Comparison of ENCODE assay signal across 10 cellular contexts in genomic region chr19:7415163-7415856, GRCh38.
DNase-seq lines count a peak whose midpoint lies in the region; ATAC-seq and TF ChIP-seq lines count a peak whose summit lies in the region.
"Had no signal": no experiment of that assay in that cellular context is flagged by ENCODE, and none has a peak within 500 bp of the region (broad histone marks: within the 10 kb centered on the region; RNA-seq: fewer than 3 reads in every experiment).

No MANE protein-coding gene starts in this region.

- H3K27me3 Mint-ChIP-seq in Calu3 (ENCODE audit: unreplicated experiment) = no peaks in the 10 kb centered on the region

- CTCF ChIA-PET in Calu3 (lab: Charles Lee) = no interaction called here

- TF ChIP-seq EP300 in stomach (IDR thresholded peaks at IDR 0.05) = no peak

- no peaks in the 10 kb centered on the region for H3K9me3 ChIP-seq in adipocyte (ENCODE audit: control insufficient read depth, low read length)
- H3K9me3 ChIP-seq in stomach = no peaks in the 10 kb centered on the region

- H3K27ac Mint-ChIP-seq in Calu3 (ENCODE audit: unreplicated experiment) = no peak overlapping the region

- no peak overlapping the region for H3K4me3 ChIP-seq in adipocyte (ENCODE audit: low read length)
- no peak overlapping the region for H3K4me3 ChIP-seq in stomach

- intact Hi-C loops in stomach (cut with DNase I; ENCODE audit: low total_unique reads) (no loop called here), Calu3 (cut with micrococcal nuclease; ENCODE audit: unreplicated experiment) (no loop called here)

- H3K36me3 Mint-ChIP-seq in Calu3 (ENCODE audit: insufficient read depth, unreplicated experiment) = peaks cover 16% of the 10 kb centered on the region

- 48 to 58% (median 51%) methylated on average over 20 to 22 of the region's 22 CpGs for WGBS in stomach, 5 donors

- peak overlapping the region; percentile 28 to 68 (median 58) for H3K27ac ChIP-seq in stomach

- DNase-seq in NCI-H2107 treated with DMSO at 0.1 percent for 48 hours (lab: John Stamatoyannopoulos, UW; ENCODE audit: unreplicated experiment) (peak; percentile 62), NCI-H2107 (lab: John Stamatoyannopoulos, UW) (no peak), adipocyte (ENCODE audit: low read depth) (peak; percentile 18), kidney glomerular epithelial cell (lab: John Stamatoyannopoulos, UW) (peak; percentile 21), stomach (peak; percentile 62), Calu3 (no peak)
- DNase-seq: GOT3, islet precursor cell had no signal

- H3K4me3 Mint-ChIP-seq in Calu3 (ENCODE audit: low read depth, unreplicated experiment) = no peak overlapping the region

- H3K36me3 ChIP-seq in adipocyte (ENCODE audit: control insufficient read depth, insufficient read depth, low read length, severe bottlenecking) = no peaks in the 10 kb centered on the region
- H3K36me3 ChIP-seq in stomach = peaks cover 0 to 12% (median 8%) of the 10 kb centered on the region in 4 donors

- TF ChIP-seq POLR2A in stomach (IDR thresholded peaks at IDR 0.05) = no peak

- ATAC-seq in HG02938 (IDR thresholded peaks at IDR 0.05; ENCODE audit: unreplicated experiment) (no peak), GM21576 (IDR thresholded peaks at IDR 0.05; ENCODE audit: unreplicated experiment) (no peak)

- BruUV-seq in Calu3 (replicated peaks; lab: Mats Ljungman, UMichigan) = no TSS peak

- H3K9me3 Mint-ChIP-seq in Calu3 (ENCODE audit: low read depth, unreplicated experiment) = no peaks in the 10 kb centered on the region

- H3K4me1 ChIP-seq in adipocyte (ENCODE audit: control insufficient read depth, insufficient read depth, low read length) (no peaks in the 10 kb centered on the region), stomach (peaks cover 24 to 51% (median 38%) of the 10 kb centered on the region in 4 donors)

- no peaks in the 10 kb centered on the region for H3K4me1 Mint-ChIP-seq in Calu3 (ENCODE audit: low read depth, unreplicated experiment)

- TF ChIP-seq CTCF in stomach (IDR thresholded peaks at IDR 0.05) (no peak), Calu3 (IDR thresholded peaks at IDR 0.05; ENCODE audit: unreplicated experiment) (no peak)

- H3K9ac ChIP-seq in adipocyte (ENCODE audit: low read length) = no peak overlapping the region

- H3K27me3 ChIP-seq in adipocyte (replicated peaks; ENCODE audit: control insufficient read depth, insufficient read depth, low read length) (no peaks in the 10 kb centered on the region), stomach (no peaks in the 10 kb centered on the region)

Comparison
In these comparisons a context has a peak if more than half of its experiments do, and no peak if none do; other contexts are left out.
1. DNase-seq: peak in NCI-H2107 treated with DMSO at 0.1 percent for 48 hours (single experiment), adipocyte (single experiment), kidney glomerular epithelial cell (single experiment) and stomach (single experiment); none in NCI-H2107 (single experiment) and Calu3 (single experiment).